Comparison of ENCODE assay signal across 13 cellular contexts in the genomic region with DNA sequence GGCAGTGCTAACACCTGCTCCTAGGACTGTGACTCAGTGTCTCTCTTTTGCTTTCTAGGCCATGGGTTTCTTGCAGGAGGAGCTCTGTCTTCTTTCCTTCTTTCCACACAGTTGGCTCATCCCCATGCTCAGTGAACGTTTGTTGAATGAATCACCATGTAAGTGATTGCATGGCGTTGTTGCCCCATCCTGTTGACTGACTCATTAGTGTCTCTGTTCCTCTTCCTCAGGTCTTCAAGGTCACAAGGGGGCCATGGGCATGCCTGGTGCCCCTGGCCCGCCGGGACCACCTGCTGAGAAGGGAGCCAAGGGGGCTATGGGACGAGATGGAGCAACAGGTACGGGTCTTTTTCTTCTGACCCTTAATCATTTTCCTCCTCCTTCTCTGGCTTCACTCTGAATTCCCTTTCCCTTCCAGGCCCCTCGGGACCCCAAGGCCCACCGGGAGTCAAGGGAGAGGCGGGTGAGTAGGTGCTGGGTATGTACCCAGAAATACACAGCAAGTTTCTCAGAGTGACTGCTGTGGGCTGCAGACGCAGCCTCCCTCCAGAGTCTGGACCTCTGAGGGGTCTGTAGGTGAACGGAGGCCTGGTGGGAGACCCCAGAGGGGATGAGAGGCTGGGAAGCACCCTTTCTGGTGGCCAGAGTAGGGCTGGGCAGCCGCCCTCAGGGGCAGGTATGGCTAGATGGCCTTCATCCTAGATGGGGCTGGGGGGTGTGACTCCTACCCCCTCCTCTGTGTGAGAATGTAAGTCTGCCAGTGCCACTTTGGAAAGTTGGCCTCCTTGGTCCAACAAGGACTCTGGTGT. TPM values are rescaled to one million over a fixed set of nuclear protein-coding genes. Genes with fewer than 3 reads are reported as not detected.
A peak's percentile ranks its signal among the peaks of the same experiment; 100 is the strongest.
DNase-seq lines count a peak whose midpoint lies in the region; ATAC-seq, FAIRE-seq and TF ChIP-seq lines count a peak whose summit lies in the region.
"Had no signal": no experiment of that assay in that cellular context is flagged by ENCODE, and none has a peak within 500 bp of the region (broad histone marks: within the 10 kb centered on the region; RNA-seq: fewer than 3 reads in every experiment).

No MANE protein-coding gene starts in this region.

- POLR2A ChIA-PET in activated CD4-positive, alpha-beta memory T cell treated with anti-CD3 and anti-CD28 coated beads for 36 hours (lab: Charles Lee) = no interaction called here

- peaks cover 0 to 42% of the 10 kb centered on the region in 2 donors for H3K4me1 ChIP-seq in left lung
- H3K4me1 ChIP-seq: body of pancreas had no signal

- ATAC-seq in left lung (peak; percentile 47), HG03097 (IDR thresholded peaks at IDR 0.05; ENCODE audit: low FRiP score, unreplicated experiment) (no peak)
- ATAC-seq: body of pancreas; CD8-positive, alpha-beta T cell; stimulated activated naive CD8-positive, alpha-beta T cell treated with anti-CD3 and anti-CD28 coated beads, Interleukin-15, amount 100 ng/mL, for 72 hours had no signal

- no peaks in the 10 kb centered on the region for H3K36me3 Mint-ChIP-seq in activated CD4-positive, alpha-beta memory T cell treated with anti-CD3 and anti-CD28 coated beads for 36 hours
- H3K36me3 Mint-ChIP-seq: CD8-positive, alpha-beta T cell had no signal

- no peak for TF ChIP-seq CTCF in bronchial epithelial cell (IDR thresholded peaks at IDR 0.05; ENCODE audit: insufficient read depth, low read length, severe bottlenecking)
- no peak for TF ChIP-seq CTCF in left lung (IDR thresholded peaks at IDR 0.05)

- no peak overlapping the region for H3K4me3 Mint-ChIP-seq in activated CD4-positive, alpha-beta memory T cell treated with anti-CD3 and anti-CD28 coated beads for 36 hours
- H3K4me3 Mint-ChIP-seq: CD8-positive, alpha-beta T cell; stimulated activated naive CD8-positive, alpha-beta T cell treated with anti-CD3 and anti-CD28 coated beads, Interleukin-15, amount 100 ng/mL, for 72 hours had no signal

- H3K27me3 Mint-ChIP-seq in activated CD4-positive, alpha-beta memory T cell treated with anti-CD3 and anti-CD28 coated beads for 36 hours = peaks cover 2% of the 10 kb centered on the region

- no peaks in the 10 kb centered on the region for H3K4me1 Mint-ChIP-seq in activated CD4-positive, alpha-beta memory T cell treated with anti-CD3 and anti-CD28 coated beads for 36 hours (ENCODE audit: low read depth)
- H3K4me1 Mint-ChIP-seq: stimulated activated naive CD8-positive, alpha-beta T cell treated with anti-CD3 and anti-CD28 coated beads, Interleukin-15, amount 100 ng/mL, for 72 hours had no signal

- peak; percentile 23 for DNase-seq in AG08396 (ENCODE audit: low spot score)
- DNase-seq in HT1080 (ENCODE audit: low read depth) = peak; percentile 67
- peak; percentile 96 for DNase-seq in bronchial epithelial cell (ENCODE audit: low read depth)
- peak in 1 of 2 donors; percentile 70 for DNase-seq in left lung
- no peak for DNase-seq in medulla oblongata (ENCODE audit: extremely low spot score)
- DNase-seq in activated CD4-positive, alpha-beta memory T cell treated with anti-CD3 and anti-CD28 coated beads for 36 hours = no peak
- DNase-seq in activated CD8-positive, alpha-beta memory T cell treated with anti-CD3 and anti-CD28 coated beads for 24 hours = no peak
- DNase-seq: activated T-cell treated with anti-CD3 and anti-CD28 coated beads for 4 hours; stimulated activated naive CD8-positive, alpha-beta T cell treated with anti-CD3 and anti-CD28 coated beads, Interleukin-15, amount 100 ng/mL, for 72 hours had no signal

- H3K9me3 Mint-ChIP-seq in activated CD4-positive, alpha-beta memory T cell treated with anti-CD3 and anti-CD28 coated beads for 36 hours = peaks cover 3% of the 10 kb centered on the region

- peak; percentile 87 for FAIRE-seq in bronchial epithelial cell (lab: Jason Lieb, UNC)

- H3K36me3 ChIP-seq in bronchial epithelial cell (ENCODE audit: control insufficient read depth, insufficient read depth, low read length) (no peaks in the 10 kb centered on the region), left lung (peaks cover 0 to 11% of the 10 kb centered on the region in 2 donors)
- H3K36me3 ChIP-seq: heart right ventricle had no signal

- H3K27ac Mint-ChIP-seq in activated CD4-positive, alpha-beta memory T cell treated with anti-CD3 and anti-CD28 coated beads for 36 hours = no peak overlapping the region
- H3K27ac Mint-ChIP-seq: CD8-positive, alpha-beta T cell; stimulated activated naive CD8-positive, alpha-beta T cell treated with anti-CD3 and anti-CD28 coated beads, Interleukin-15, amount 100 ng/mL, for 72 hours had no signal

- intact Hi-C loops in left lung (cut with DNase I) = no loop called here
- intact Hi-C loops in activated CD4-positive, alpha-beta memory T cell treated with anti-CD3 and anti-CD28 coated beads for 36 hours (cut with micrococcal nuclease) = no loop called here

- H3K4me3 ChIP-seq in bronchial epithelial cell (ENCODE audit: low read depth, low read length) (no peak overlapping the region), left lung (no peak overlapping the region)
- H3K4me3 ChIP-seq: body of pancreas, heart right ventricle had no signal

- CTCF ChIA-PET in activated CD4-positive, alpha-beta memory T cell treated with anti-CD3 and anti-CD28 coated beads for 36 hours (lab: Charles Lee) = no interaction called here

- H3K27me3 ChIP-seq in bronchial epithelial cell (ENCODE audit: control insufficient read depth, insufficient read depth, low read length) (no peaks in the 10 kb centered on the region), left lung (peaks cover 0 to 12% of the 10 kb centered on the region in 2 donors)
- H3K27me3 ChIP-seq: body of pancreas had no signal

- peaks cover 0 to 2% of the 10 kb centered on the region in 2 donors for H3K9me3 ChIP-seq in left lung
- H3K9me3 ChIP-seq: body of pancreas had no signal

- peak overlapping the region in 1 of 2 donors; percentile 64 for H3K27ac ChIP-seq in left lung
- H3K27ac ChIP-seq: body of pancreas had no signal

RNA-seq across cellular contexts. Expression of a gene that starts 32.3 kb away (rescaled TPM):
- 0.32 TPM in 1 of 2 replicates, not detected in the other for total RNA-seq in HT1080 (2014; rRNA removed; shearing (Covaris generic))
- not detected in 2 replicates for polyA plus RNA-seq in HT1080 (2015; cell fraction: cytosol; rRNA removed)
- not detected in 2 replicates for polyA plus RNA-seq in HT1080 (2015; cell fraction: nucleus; rRNA removed)
- total RNA-seq in bronchial epithelial cell (0.13 TPM in 1 of 2 replicates, not detected in the other), left lung (100 to 1,000 TPM; 122 to 425 TPM)
- total RNA-seq in activated CD4-positive, alpha-beta memory T cell treated with anti-CD3 and anti-CD28 coated beads for 36 hours = not detected
- total RNA-seq: CD8-positive, alpha-beta T cell had no signal

Comparison
In these comparisons a context has a peak if more than half of its experiments do, and no peak if none do; other contexts are left out.
1. DNase-seq: peak in AG08396 (single experiment), HT1080 (single experiment) and bronchial epithelial cell (single experiment); none in medulla oblongata (single experiment), activated CD4-positive, alpha-beta memory T cell treated with anti-CD3 and anti-CD28 coated beads for 36 hours (single experiment) and activated CD8-positive, alpha-beta memory T cell treated with anti-CD3 and anti-CD28 coated beads for 24 hours (single experiment).
2. RNA of a gene that starts 32.3 kb away (total RNA-seq): 122 to 425 TPM in left lung; 0.32 TPM in HT1080, 0.13 TPM in bronchial epithelial cell and not detected in activated CD4-positive, alpha-beta memory T cell treated with anti-CD3 and anti-CD28 coated beads for 36 hours; every median in the first group is over 10 times any median in the second.